18 cellular contexts compared by ENCODE assay signal in the genomic region with DNA sequence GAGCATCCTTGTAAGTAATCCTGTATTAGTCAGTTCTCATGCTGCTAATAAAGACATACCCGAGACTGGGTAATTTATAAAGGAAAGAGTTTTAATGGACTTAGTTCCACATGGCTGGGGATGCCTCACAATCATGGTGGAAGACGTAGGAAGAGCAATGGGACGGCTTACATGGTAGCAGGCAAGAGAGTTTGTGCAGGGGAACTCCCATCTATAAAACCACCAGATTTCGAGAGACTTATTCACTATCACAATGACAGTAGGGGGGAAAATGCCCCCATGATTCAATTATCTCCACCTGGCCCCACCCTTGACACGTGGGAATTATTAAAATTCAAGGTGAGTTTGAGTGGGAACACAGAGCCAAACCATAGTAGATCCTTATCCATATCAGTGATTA.
"Had no signal": no experiment of that assay in that cellular context is flagged by ENCODE, and none has a peak within 500 bp of the region (broad histone marks: within the 10 kb centered on the region; RNA-seq: fewer than 3 reads in every experiment).

No MANE protein-coding gene starts in this region.

- H3K36me3 ChIP-seq: breast epithelium, gastroesophageal sphincter, right atrium auricular region, stomach, thyroid gland, upper lobe of left lung had no signal

- H3K4me3 Mint-ChIP-seq: natural killer cell treated with Interleukin-12 subunit alpha and Interleukin-12 subunit beta and Interleukin-15 and Interleukin-18, amount 100 ng/mL, for 72 hours; T-helper 17 cell had no signal

- H2AFZ ChIP-seq: hepatocyte had no signal

- H3K36me3 Mint-ChIP-seq: natural killer cell treated with Interleukin-12 subunit alpha and Interleukin-12 subunit beta and Interleukin-15 and Interleukin-18, amount 100 ng/mL, for 72 hours had no signal

- ATAC-seq: gastroesophageal sphincter; left ventricle myocardium superior; mucosa of descending colon; natural killer cell treated with Interleukin-12 subunit alpha and Interleukin-12 subunit beta and Interleukin-15 and Interleukin-18, amount 100 ng/mL, for 72 hours; SK-N-SH treated with all-trans-retinoic acid at 6 μM for 48 hours; T-helper 17 cell had no signal

- DNase-seq: central memory CD4-positive, alpha-beta T cell; islet precursor cell; left ventricle myocardium superior; mucosa of descending colon; stomach; T-helper 17 cell; T1000; thyroid gland; upper lobe of left lung had no signal

- H3K27me3 Mint-ChIP-seq: natural killer cell treated with Interleukin-12 subunit alpha and Interleukin-12 subunit beta and Interleukin-15 and Interleukin-18, amount 100 ng/mL, for 72 hours; T-helper 17 cell had no signal

- H3K79me2 ChIP-seq: hepatocyte had no signal

- H3K9me3 ChIP-seq: breast epithelium, gastroesophageal sphincter, mucosa of descending colon, right atrium auricular region, stomach, thyroid gland, upper lobe of left lung had no signal

- H3K27ac ChIP-seq: breast epithelium, gastroesophageal sphincter, hepatocyte, right atrium auricular region, stomach, thyroid gland, upper lobe of left lung had no signal

- H3K4me3 ChIP-seq: breast epithelium, gastroesophageal sphincter, hepatocyte, mucosa of descending colon, right atrium auricular region, smooth muscle cell, stomach, thyroid gland, upper lobe of left lung had no signal

- H3K4me1 ChIP-seq: breast epithelium, gastroesophageal sphincter, right atrium auricular region, thyroid gland had no signal

- H3K27me3 ChIP-seq: breast epithelium, gastroesophageal sphincter, hepatocyte, right atrium auricular region, stomach, thyroid gland, upper lobe of left lung had no signal

- H3K9me3 Mint-ChIP-seq: activated T-helper 2 cell treated with anti-CD3 and anti-CD28 coated beads, Interferon-gamma antibody, Interleukin-2, Interleukin-4, amounts not matched to agents 10 μg/mL and 5 μg/mL and 100 μg/mL, durations not matched to agents 14 hours and 24 hours and 36 hours had no signal

- H3K4me2 ChIP-seq: hepatocyte, smooth muscle cell had no signal

- FAIRE-seq: endothelial cell of umbilical vein had no signal
